Comparison of ENCODE assay signal across 8 cellular contexts in genomic region chr15:52789601-52790165, GRCh38. TPM values are rescaled to one million over a fixed set of nuclear protein-coding genes. Genes with fewer than 3 reads are reported as not detected.
A peak's percentile ranks its signal among the peaks of the same experiment; 100 is the strongest.
DNase-seq lines count a peak whose midpoint lies in the region; ATAC-seq and TF ChIP-seq lines count a peak whose summit lies in the region.

No MANE protein-coding gene starts in this region.

- intact Hi-C loops in PC-3 (cut with micrococcal nuclease), result no loop called here

- H3K4me3 Mint-ChIP-seq in nephron progenitor cell, result peak overlapping the region; percentile 87

- H3F3A ChIP-seq in PC-3 (ENCODE audit: low read length, unreplicated experiment), result no peaks in the 10 kb centered on the region

- no peaks in the 10 kb centered on the region for H3K9me2 ChIP-seq in PC-3 (replicated peaks; ENCODE audit: low read length)

- no peaks in the 10 kb centered on the region for H3K79me2 ChIP-seq in PC-3 (ENCODE audit: low read length)

- H4K20me1 ChIP-seq in PC-3 (ENCODE audit: low read length), result no peaks in the 10 kb centered on the region

- no peak overlapping the region for H3K9ac ChIP-seq in PC-3 (ENCODE audit: low read length)

- no peaks in the 10 kb centered on the region for H3K36me3 Mint-ChIP-seq in nephron progenitor cell (ENCODE audit: low read depth)

- POLR2A ChIA-PET in PC-3 (lab: Charles Lee; ENCODE audit: unreplicated experiment), result no interaction called here

- H3K36me3 ChIP-seq in PC-3 (ENCODE audit: low read depth, low read length) (no peaks in the 10 kb centered on the region), ectodermal cell (ENCODE audit: control insufficient read depth, insufficient read depth, low read length) (no peaks in the 10 kb centered on the region)

- 2 to 3% methylated on average over 45 to 46 of the region's 50 CpGs for WGBS in ectodermal cell, 2 experiments

- no peaks in the 10 kb centered on the region for H3K9me3 ChIP-seq in PC-3 (ENCODE audit: low read length)
- H3K9me3 ChIP-seq in ectodermal cell (ENCODE audit: control insufficient read depth, low read length), result no peaks in the 10 kb centered on the region

- no TSS peak for BruUV-seq in PC-3 (replicated peaks; lab: Mats Ljungman, UMichigan)

- CTCF ChIA-PET in PC-3 (lab: Charles Lee), result no interaction called here

- peaks cover 30% of the 10 kb centered on the region for H3K4me1 Mint-ChIP-seq in nephron progenitor cell

- H3K4me3 ChIP-seq in AG09309 (ENCODE audit: control insufficient read depth, low read depth, low read length), result peak overlapping the region; percentile 35
- H3K4me3 ChIP-seq in PC-3 (ENCODE audit: low read length), result peak overlapping the region; percentile 62
- peak overlapping the region; percentile 39 for H3K4me3 ChIP-seq in ectodermal cell (ENCODE audit: insufficient read depth, low read depth, low read length)

- peak overlapping the region; percentile 79 for H3K4me2 ChIP-seq in PC-3 (ENCODE audit: low read length)

- H2AFZ ChIP-seq in PC-3 (ENCODE audit: low read length), result peak overlapping the region; percentile 82

- TF ChIP-seq CTCF in AG09309 (IDR thresholded peaks at IDR 0.05; ENCODE audit: control insufficient read depth, insufficient read depth, low read depth, low read length, missing control alignments) (no peak), PC-3 (conservative IDR thresholded peaks at IDR 0.05; ENCODE audit: low read depth, low read length) (no peak), nephron progenitor cell (IDR thresholded peaks at IDR 0.05) (no peak)

- no peak overlapping the region for H3K27ac Mint-ChIP-seq in nephron progenitor cell

- H3K9me3 Mint-ChIP-seq in nephron progenitor cell, result peaks cover 5% of the 10 kb centered on the region

- peak; percentile 25 for ATAC-seq in GM19395 (IDR thresholded peaks at IDR 0.05; ENCODE audit: unreplicated experiment)
- peak; percentile 46 for ATAC-seq in PC-3
- no peak for ATAC-seq in GM21529 (IDR thresholded peaks at IDR 0.05; ENCODE audit: unreplicated experiment)
- no peak for ATAC-seq in GM19455 (IDR thresholded peaks at IDR 0.05; ENCODE audit: unreplicated experiment)

- DNase-seq in AG09309 (ENCODE audit: low read depth) (no peak), PC-3 (no peak), nephron progenitor cell (peak; percentile 49)
- no peak for DNase-seq in activated CD8-positive, alpha-beta memory T cell treated with anti-CD3 and anti-CD28 coated beads for 24 hours

- H3K27ac ChIP-seq in PC-3 (ENCODE audit: low read length), result no peak overlapping the region
- H3K27ac ChIP-seq in ectodermal cell (ENCODE audit: insufficient read depth, low read depth, low read length, poor library complexity, severe bottlenecking), result no peak overlapping the region

- peaks cover 21% of the 10 kb centered on the region for H3K27me3 ChIP-seq in PC-3 (ENCODE audit: low read length)
- H3K27me3 ChIP-seq in ectodermal cell (ENCODE audit: control insufficient read depth, insufficient read depth, low read length, poor library complexity, severe bottlenecking), result peaks cover 100% of the 10 kb centered on the region

- H3K4me1 ChIP-seq in PC-3 (ENCODE audit: insufficient read depth, low read length) (no peaks in the 10 kb centered on the region), ectodermal cell (ENCODE audit: control insufficient read depth, insufficient read depth, low read length) (peaks cover 47% of the 10 kb centered on the region)

- peaks cover 99% of the 10 kb centered on the region for H3K27me3 Mint-ChIP-seq in nephron progenitor cell (ENCODE audit: low read depth, poor library complexity)

RNA-seq across cellular contexts. Expression of gene ONECUT1, which starts 0.5 kb away (rescaled TPM):
- total RNA-seq in PC-3 (2014; rRNA removed), result not detected in 2 replicates
- 1.7 TPM for polyA plus RNA-seq in ectodermal cell (2013, experiment 1 of 4)
- 1.9 TPM for polyA plus RNA-seq in ectodermal cell (2013, experiment 2 of 4)
- polyA plus RNA-seq in ectodermal cell (2013, experiment 3 of 4), result 4.2 TPM
- polyA plus RNA-seq in ectodermal cell (2013, experiment 4 of 4), result 2.4 TPM

Comparison
In these comparisons a context has a peak if more than half of its experiments do, and no peak if none do; other contexts are left out.
1. ATAC-seq: peak in GM19395 (single experiment) and PC-3 (single experiment); none in GM21529 (single experiment) and GM19455 (single experiment).
2. Peak in every context shown above with its lines, with median percentiles within 50 percentile points of each other: H3K4me3 ChIP-seq.